In the genomic region with DNA sequence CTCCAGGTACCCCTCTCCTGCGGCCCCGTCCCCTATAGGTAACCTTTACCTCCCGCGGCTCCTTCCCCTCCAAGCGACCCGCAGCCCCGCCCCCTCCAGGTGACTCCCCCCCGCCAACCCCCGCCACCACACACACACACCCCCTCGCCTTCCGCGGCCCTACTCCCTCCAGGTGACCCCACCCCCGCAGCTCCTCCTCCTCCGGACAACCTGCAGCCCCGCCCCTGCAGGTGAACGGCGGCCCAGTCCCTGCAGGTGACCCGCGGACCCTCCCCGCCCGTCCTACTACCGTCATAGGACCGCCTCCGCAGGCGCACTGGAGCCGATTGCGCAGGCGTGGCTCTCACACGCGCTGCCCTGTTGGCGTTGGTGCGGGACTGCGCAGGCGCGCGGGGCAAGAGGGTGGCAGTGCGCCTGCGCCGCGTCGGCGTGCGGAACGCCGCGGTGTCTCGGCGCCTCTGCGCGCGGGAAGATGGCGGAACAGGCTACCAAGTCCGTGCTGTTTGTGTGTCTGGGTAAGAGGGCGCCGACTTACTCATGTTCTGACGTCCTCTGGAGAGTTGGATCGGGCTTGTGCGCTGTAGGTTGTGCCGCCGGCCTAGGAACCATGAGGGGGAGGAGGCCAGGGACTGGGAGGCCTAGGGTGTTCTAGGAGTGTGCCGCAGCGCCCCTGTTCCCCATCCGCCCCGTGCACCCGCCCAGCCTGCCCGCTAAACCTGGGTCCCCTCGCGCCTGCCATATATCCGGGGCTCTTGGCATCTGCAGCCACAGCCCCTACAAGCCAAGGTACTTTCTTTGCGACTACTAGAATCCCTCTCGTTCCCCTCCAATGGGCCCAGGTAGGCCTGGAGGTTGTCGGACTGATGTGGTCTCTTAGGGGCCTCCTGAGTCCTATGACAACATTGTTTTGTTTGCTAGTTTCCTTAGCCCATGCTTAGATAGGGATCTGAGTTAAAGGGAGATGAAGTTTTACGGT, we compare ENCODE assay signal across 8 cellular contexts.
A peak's percentile ranks its signal among the peaks of the same experiment; 100 is the strongest.
DNase-seq lines count a peak whose midpoint lies in the region; ATAC-seq and TF ChIP-seq lines count a peak whose summit lies in the region.

ACP1 (plus strand) TSS at position 455 of the 976 bp plus-strand sequence; CDS start at position 473, 18 bp downstream.

- DNase-seq in Ammon's horn (ENCODE audit: low spot score) (peak; percentile 94), NCI-H446 treated with DMSO at 0.1 percent for 48 hours (lab: John Stamatoyannopoulos, UW) (peak; percentile 86), islet precursor cell (peak; percentile 99)
- DNase-seq in central memory CD8-positive, alpha-beta T cell (ENCODE audit: low spot score in 2 of 2) = peak; percentile 85 to 90
- peak; percentile 96 for DNase-seq in stimulated activated CD4-positive, alpha-beta T cell treated with anti-CD3 and anti-CD28 coated beads, Interleukin-12 subunit alpha, Interleukin-12 subunit beta, amount 100 ng/mL, for 4 hours

- H3K9me3 Mint-ChIP-seq in central memory CD8-positive, alpha-beta T cell = no peaks in the 10 kb centered on the region

- H3K27me3 Mint-ChIP-seq in central memory CD8-positive, alpha-beta T cell = no peaks in the 10 kb centered on the region

- H3K4me1 Mint-ChIP-seq in central memory CD8-positive, alpha-beta T cell = peaks cover 36% of the 10 kb centered on the region

- TF ChIP-seq POLR2A in GM19099 (IDR thresholded peaks at IDR 0.05; ENCODE audit: extremely low read depth, insufficient read length, low read depth) = peak; percentile 92

- peak within 1 kb of the TSS; percentile 92 for H3K27ac Mint-ChIP-seq in central memory CD8-positive, alpha-beta T cell (ENCODE audit: low read depth)

- peak; percentile 84 for ATAC-seq in HG03378 (IDR thresholded peaks at IDR 0.05; ENCODE audit: unreplicated experiment)
- peak; percentile 85 to 87 for ATAC-seq in activated CD4-positive, CD25-positive, alpha-beta regulatory T cell treated with anti-CD3 and anti-CD28 coated beads, Interleukin-2, amount 50 U/mL, for 24 hours
- peak; percentile 82 for ATAC-seq in central memory CD8-positive, alpha-beta T cell (replicated peaks; ENCODE audit: extremely low read depth, poor library complexity, severe bottlenecking)

- peaks cover 17% of the 10 kb centered on the region for H3K36me3 Mint-ChIP-seq in central memory CD8-positive, alpha-beta T cell (ENCODE audit: insufficient read depth)

- peak within 1 kb of the TSS; percentile 93 for H3K4me3 Mint-ChIP-seq in central memory CD8-positive, alpha-beta T cell

Comparison
In these comparisons a context has a peak if more than half of its experiments do, and no peak if none do; other contexts are left out.
1. Peak in every context shown above with its lines: DNase-seq and ATAC-seq.